In genomic region chr5:88394531-88395185, GRCh38 we compare ENCODE assay signal across 26 cellular contexts.
DNase-seq lines count a peak whose midpoint lies in the region; ATAC-seq, FAIRE-seq and TF ChIP-seq lines count a peak whose summit lies in the region.
"Had no signal": no experiment of that assay in that cellular context is flagged by ENCODE, and none has a peak within 500 bp of the region (broad histone marks: within the 10 kb centered on the region; RNA-seq: fewer than 3 reads in every experiment).

No MANE protein-coding gene starts in this region.

- H3K4me1 ChIP-seq in GM23338 (ENCODE audit: insufficient read depth), result peaks cover 96% of the 10 kb centered on the region
- H3K4me1 ChIP-seq in astrocyte (ENCODE audit: insufficient read depth, low read length), result peaks cover 39% of the 10 kb centered on the region
- H3K4me1 ChIP-seq in iPS-18a (ENCODE audit: control insufficient read depth, low read depth, low read length), result peaks cover 78% of the 10 kb centered on the region
- H3K4me1 ChIP-seq: A549, breast epithelium had no signal

- no peaks in the 10 kb centered on the region for H3K9me2 ChIP-seq in GM23338 (ENCODE audit: insufficient read depth)

- H3K4me3 ChIP-seq in GM23338 (peak overlapping the region; percentile 20), astrocyte (ENCODE audit: insufficient read depth, low read depth, low read length) (peak overlapping the region; percentile 40), iPS-18a (ENCODE audit: low read length) (peak overlapping the region; percentile 6)
- H3K4me3 ChIP-seq: A549, breast epithelium, lung, thyroid gland had no signal

- H3K9me3 ChIP-seq in astrocyte (ENCODE audit: insufficient read depth, low read depth, low read length) (no peaks in the 10 kb centered on the region), iPS-18a (ENCODE audit: control insufficient read depth, low read depth, low read length) (no peaks in the 10 kb centered on the region)
- H3K9me3 ChIP-seq: A549, breast epithelium, thyroid gland had no signal

- H3K27me3 ChIP-seq in GM23338 (ENCODE audit: insufficient read depth), result peaks cover 12% of the 10 kb centered on the region; the same call in 1 of the 2 replicates
- H3K27me3 ChIP-seq in astrocyte (ENCODE audit: insufficient read depth, low read length), result no peaks in the 10 kb centered on the region
- no peaks in the 10 kb centered on the region for H3K27me3 ChIP-seq in iPS-18a (ENCODE audit: control insufficient read depth, insufficient read depth, low read length)
- H3K27me3 ChIP-seq: breast epithelium, thyroid gland had no signal

- peak overlapping the region; percentile 37 for H3K4me2 ChIP-seq in GM23338
- H3K4me2 ChIP-seq in astrocyte (ENCODE audit: low read length), result peak overlapping the region; percentile 78
- H3K4me2 ChIP-seq: A549 had no signal

- H4K20me1 ChIP-seq in GM23338 (replicated peaks; ENCODE audit: insufficient read depth) (no peaks in the 10 kb centered on the region), astrocyte (ENCODE audit: insufficient read depth, low read length) (no peaks in the 10 kb centered on the region)

- no peaks in the 10 kb centered on the region for H3K9me3 Mint-ChIP-seq in GM23338
- no peaks in the 10 kb centered on the region for H3K9me3 Mint-ChIP-seq in astrocyte (ENCODE audit: unreplicated experiment)
- H3K9me3 Mint-ChIP-seq: activated CD4-positive, alpha-beta T cell treated with anti-CD3 and anti-CD28 coated beads, Interleukin-2, amount 10 ng/mL, durations not matched to agents 7 days and 5 days; activated T-cell treated with anti-CD3 and anti-CD28 coated beads, Interleukin-2, amount 50 U/mL, for 24 hours; CD8-positive, alpha-beta T cell had no signal

- H2AFZ ChIP-seq in GM23338 (no peak overlapping the region), astrocyte (ENCODE audit: low read depth, low read length) (peak overlapping the region; percentile 58)

- H3K9ac ChIP-seq in astrocyte (ENCODE audit: low read length), result peak overlapping the region; percentile 49
- H3K9ac ChIP-seq in iPS-18a (ENCODE audit: low read length), result peak overlapping the region; percentile 32

- peak; percentile 7; the same call in 1 of the 3 replicates for ATAC-seq in GM23338
- no peak for ATAC-seq in HG03135 (IDR thresholded peaks at IDR 0.05; ENCODE audit: unreplicated experiment)
- ATAC-seq: A549; CD8-positive, alpha-beta T cell; HCT116; stimulated activated naive CD8-positive, alpha-beta T cell treated with anti-CD3 and anti-CD28 coated beads, Interleukin-15, Interleukin-2, amounts not matched to agents 100 U/mL and 50 U/mL, for 24 hours had no signal

- DNase-seq in GM23338 (ENCODE audit: low spot score), result peak; percentile 59
- peak; percentile 41 for DNase-seq in astrocyte (ENCODE audit: low read depth)
- DNase-seq in pons (ENCODE audit: low spot score), result peak; percentile 83
- no peak for DNase-seq in GM19240 (ENCODE audit: insufficient read length, low spot score)
- no peak for DNase-seq in NOMO-1 (lab: John Stamatoyannopoulos, UW; ENCODE audit: unreplicated experiment in 2 of 2)
- no peak for DNase-seq in stimulated activated naive CD4-positive, alpha-beta T cell treated with Interleukin-2 at 50 U/mL for 16 hours (lab: John Stamatoyannopoulos, UW)
- DNase-seq: activated CD4-positive, alpha-beta T cell treated with anti-CD3 and anti-CD28 coated beads, Interleukin-2, amount 10 ng/mL, durations not matched to agents 7 days and 5 days; activated T-cell treated with anti-CD3 and anti-CD28 coated beads, Interleukin-2, amount 50 U/mL, for 24 hours; AML-193; CD8-positive, alpha-beta T cell; effector memory CD4-positive, alpha-beta T cell; erythroblast; NCI-H1694 treated with DMSO at 0.1 percent for 48 hours; NCI-H2171 treated with DMSO at 0.1 percent for 48 hours; NCI-H524 treated with DMSO at 0.1 percent for 48 hours; SIG-M5; stimulated activated naive CD8-positive, alpha-beta T cell treated with anti-CD3 and anti-CD28 coated beads, Interleukin-15, Interleukin-2, amounts not matched to agents 100 U/mL and 50 U/mL, for 24 hours; SW 1271; thyroid gland had no signal

- H3K36me3 Mint-ChIP-seq in GM23338 (ENCODE audit: low read depth) (no peaks in the 10 kb centered on the region), astrocyte (ENCODE audit: low read depth, unreplicated experiment) (no peaks in the 10 kb centered on the region)
- H3K36me3 Mint-ChIP-seq: CD8-positive, alpha-beta T cell had no signal

- H3K27me3 Mint-ChIP-seq in GM23338 (ENCODE audit: insufficient read depth, low read depth, poor library complexity) (peaks cover 6% of the 10 kb centered on the region), astrocyte (ENCODE audit: low read depth, unreplicated experiment) (no peaks in the 10 kb centered on the region)
- H3K27me3 Mint-ChIP-seq: activated CD4-positive, alpha-beta T cell treated with anti-CD3 and anti-CD28 coated beads, Interleukin-2, amount 10 ng/mL, durations not matched to agents 7 days and 5 days had no signal

- H3K36me3 ChIP-seq in GM23338 (ENCODE audit: insufficient read depth) (no peaks in the 10 kb centered on the region), astrocyte (ENCODE audit: insufficient read depth, low read length) (no peaks in the 10 kb centered on the region), iPS-18a (ENCODE audit: control insufficient read depth, low read depth, low read length) (no peaks in the 10 kb centered on the region)
- H3K36me3 ChIP-seq: breast epithelium, thyroid gland had no signal

- H3K4me1 Mint-ChIP-seq in GM23338, result peaks cover 74% of the 10 kb centered on the region
- H3K4me1 Mint-ChIP-seq in astrocyte (ENCODE audit: low read depth, unreplicated experiment), result peaks cover 14% of the 10 kb centered on the region

- no peaks in the 10 kb centered on the region for H3F3A ChIP-seq in GM23338 (replicated peaks; ENCODE audit: low read depth)

- H3K27ac Mint-ChIP-seq in GM23338 (no peak overlapping the region), astrocyte (ENCODE audit: unreplicated experiment) (no peak overlapping the region)
- H3K27ac Mint-ChIP-seq: activated CD4-positive, alpha-beta T cell treated with anti-CD3 and anti-CD28 coated beads, Interleukin-2, amount 10 ng/mL, durations not matched to agents 7 days and 5 days; activated T-cell treated with anti-CD3 and anti-CD28 coated beads, Interleukin-2, amount 50 U/mL, for 24 hours; CD8-positive, alpha-beta T cell had no signal

- TF ChIP-seq CTCF in GM23338 (conservative IDR thresholded peaks at IDR 0.05; ENCODE audit: low read depth in 2 of 2), result no peak
- TF ChIP-seq CTCF in astrocyte (IDR thresholded peaks at IDR 0.05; ENCODE audit: insufficient read depth, low read depth, low read length), result no peak

- peak overlapping the region; percentile 20 for H3K27ac ChIP-seq in GM23338 (ENCODE audit: low read depth)
- H3K27ac ChIP-seq in astrocyte (ENCODE audit: low read depth, low read length), result peak overlapping the region; percentile 59
- H3K27ac ChIP-seq in iPS-18a (ENCODE audit: low read length), result no peak overlapping the region
- H3K27ac ChIP-seq: A549, breast epithelium, thyroid gland had no signal

- H3K79me2 ChIP-seq in GM23338 (replicated peaks; ENCODE audit: insufficient read depth) (no peaks in the 10 kb centered on the region), astrocyte (ENCODE audit: insufficient read depth, low read length) (peaks cover 2% of the 10 kb centered on the region)

- FAIRE-seq in astrocyte (lab: Jason Lieb, UNC), result no peak
- FAIRE-seq: A549, colon had no signal

- H3K4me3 Mint-ChIP-seq in GM23338 (no peak overlapping the region; the same call in 2 of the 3 replicates), astrocyte (ENCODE audit: unreplicated experiment) (no peak overlapping the region)
- H3K4me3 Mint-ChIP-seq: activated CD4-positive, alpha-beta T cell treated with anti-CD3 and anti-CD28 coated beads, Interleukin-2, amount 10 ng/mL, durations not matched to agents 7 days and 5 days; activated T-cell treated with anti-CD3 and anti-CD28 coated beads, Interleukin-2, amount 50 U/mL, for 24 hours; CD8-positive, alpha-beta T cell had no signal

TF ChIP-seq in GM23338, 12 proteins besides CTCF, POLR2A, EP300 and RAD21:
- TF ChIP-seq ETS1 (IDR thresholded peaks at IDR 0.05), result no peak
- no peak for TF ChIP-seq EZH2 (IDR thresholded peaks at IDR 0.05; ENCODE audit: low read depth, unreplicated experiment)
- no peak for TF ChIP-seq CREB1 (CRISPR knock-in tag; IDR thresholded peaks at IDR 0.05; ENCODE audit: low read depth)
- TF ChIP-seq NANOG (IDR thresholded peaks at IDR 0.05; ENCODE audit: borderline replicate concordance), result peak; percentile 43; the same call in 1 of the 2 replicates
- TF ChIP-seq STAT1 (IDR thresholded peaks at IDR 0.05; ENCODE audit: unreplicated experiment), result no peak

Comparison
In these comparisons a context has a peak if more than half of its experiments do, and no peak if none do; other contexts are left out.
1. DNase-seq: peak in GM23338 (single experiment), astrocyte (single experiment) and pons (single experiment); none in GM19240 (single experiment), NOMO-1 (0 of 2) and stimulated activated naive CD4-positive, alpha-beta T cell treated with Interleukin-2 at 50 U/mL for 16 hours (single experiment).
2. Peak in every context shown above with its lines, with median percentiles within 50 percentile points of each other: H3K4me3 ChIP-seq.